11 cellular contexts compared by ENCODE assay signal in the genomic region with DNA sequence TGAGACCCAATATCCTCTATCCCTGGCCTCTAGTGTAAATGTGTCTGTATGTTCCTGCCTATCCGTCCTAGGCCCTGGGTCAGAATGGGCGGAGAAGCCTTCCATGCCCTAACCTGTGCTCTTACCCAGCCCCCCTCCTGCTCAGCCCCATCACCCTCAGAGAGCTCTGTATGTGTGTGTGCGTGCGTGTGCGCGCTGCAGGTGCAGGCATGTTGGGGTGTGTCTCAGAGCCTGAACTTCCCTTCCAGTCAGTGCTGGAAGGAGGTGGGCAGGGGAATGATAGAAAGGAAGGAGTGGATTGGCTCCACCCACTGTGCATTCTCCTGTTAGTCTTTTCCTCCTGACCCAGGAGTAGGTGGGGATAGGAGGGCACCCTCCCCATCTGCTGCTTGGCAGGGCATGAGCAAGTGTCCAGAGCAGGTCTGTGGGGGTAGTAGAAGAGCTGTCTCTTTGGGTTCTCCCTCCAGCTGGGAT. TPM values are rescaled to one million over a fixed set of nuclear protein-coding genes. Genes with fewer than 3 reads are reported as not detected.
DNase-seq lines count a peak whose midpoint lies in the region; ATAC-seq and TF ChIP-seq lines count a peak whose summit lies in the region.
"Had no signal": no experiment of that assay in that cellular context is flagged by ENCODE, and none has a peak within 500 bp of the region (broad histone marks: within the 10 kb centered on the region; RNA-seq: fewer than 3 reads in every experiment).

No MANE protein-coding gene starts in this region.

- H3K4me1 ChIP-seq in PC-3 (ENCODE audit: insufficient read depth, low read length) (peaks cover 9% of the 10 kb centered on the region; the same call in 1 of the 2 replicates), esophagus squamous epithelium (peaks cover 52 to 100% (median 57%) of the 10 kb centered on the region in 3 donors)

- peaks cover under 1% of the 10 kb centered on the region; the same call in 1 of the 2 replicates for H3K79me2 ChIP-seq in PC-3 (ENCODE audit: low read length)

- CTCF ChIA-PET in activated CD8-positive, alpha-beta memory T cell treated with anti-CD3 and anti-CD28 coated beads, Interleukin-2, amount 10 ng/mL, durations not matched to agents 7 days and 5 days (lab: Charles Lee): interaction anchor here (0.6 to 16.0 kb wide), 4 partner anchors 12 to 601 kb away, joined by 3 to 202 read pairs (median 4); partner anchors contain the start of genes LRP1 and STAT6
- CTCF ChIA-PET in PC-3 (lab: Charles Lee): no interaction called here

- no peaks in the 10 kb centered on the region for H3K9me2 ChIP-seq in PC-3 (replicated peaks; ENCODE audit: low read length)

- no peaks in the 10 kb centered on the region for H3K27me3 Mint-ChIP-seq in activated CD8-positive, alpha-beta memory T cell treated with anti-CD3 and anti-CD28 coated beads, Interleukin-2, amount 10 ng/mL, durations not matched to agents 7 days and 5 days
- H3K27me3 Mint-ChIP-seq in stimulated activated naive CD8-positive, alpha-beta T cell treated with anti-CD3 and anti-CD28 coated beads, Interleukin-15, amount 100 ng/mL, for 72 hours: no peaks in the 10 kb centered on the region
- H3K27me3 Mint-ChIP-seq: CD4-positive, CD25-positive, alpha-beta regulatory T cell had no signal

- H3K9me3 ChIP-seq in PC-3 (ENCODE audit: low read length): no peaks in the 10 kb centered on the region
- no peaks in the 10 kb centered on the region for H3K9me3 ChIP-seq in esophagus squamous epithelium

- no peak overlapping the region for H3K4me2 ChIP-seq in PC-3 (ENCODE audit: low read length)

- TF ChIP-seq CTCF in PC-3 (conservative IDR thresholded peaks at IDR 0.05; ENCODE audit: low read depth, low read length): no peak
- TF ChIP-seq CTCF in esophagus squamous epithelium (IDR thresholded peaks at IDR 0.05): no peak

- H4K20me1 ChIP-seq in PC-3 (ENCODE audit: low read length): no peaks in the 10 kb centered on the region

- H3K27me3 ChIP-seq in PC-3 (ENCODE audit: low read length): no peaks in the 10 kb centered on the region
- H3K27me3 ChIP-seq in esophagus squamous epithelium: no peaks in the 10 kb centered on the region

- H3K36me3 ChIP-seq in PC-3 (ENCODE audit: low read depth, low read length): no peaks in the 10 kb centered on the region
- peaks cover 26 to 94% (median 35%) of the 10 kb centered on the region in 3 donors for H3K36me3 ChIP-seq in esophagus squamous epithelium

- no peak overlapping the region for H2AFZ ChIP-seq in PC-3 (ENCODE audit: low read length)

- no peak for DNase-seq in activated CD8-positive, alpha-beta memory T cell treated with anti-CD3 and anti-CD28 coated beads, Interleukin-2, amount 10 ng/mL, durations not matched to agents 7 days and 5 days
- no peak for DNase-seq in activated CD8-positive, alpha-beta memory T cell treated with anti-CD3 and anti-CD28 coated beads, Interleukin-2, amount 50 U/mL, for 48 hours
- DNase-seq in PC-3: no peak
- no peak for DNase-seq in esophagus squamous epithelium (lab: John Stamatoyannopoulos, UW)
- no peak for DNase-seq in stimulated activated naive CD8-positive, alpha-beta T cell treated with anti-CD3 and anti-CD28 coated beads, Interleukin-15, amount 100 ng/mL, for 72 hours
- DNase-seq in NCI-H1092 (lab: John Stamatoyannopoulos, UW): no peak
- DNase-seq: CD4-positive, CD25-positive, alpha-beta regulatory T cell; NCI-H524 treated with DMSO at 0.1 percent for 48 hours; stimulated activated CD4-positive, alpha-beta T cell treated with anti-CD3 and anti-CD28 coated beads, Interleukin-4, amount 100 ng/mL, for 24 hours had no signal

- H3F3A ChIP-seq in PC-3 (ENCODE audit: low read length, unreplicated experiment): no peaks in the 10 kb centered on the region

- 49 to 54% methylated on average over 4 to 6 of the region's 6 CpGs for WGBS in esophagus squamous epithelium, 2 donors

- H3K27ac ChIP-seq in PC-3 (ENCODE audit: low read length) (no peak overlapping the region), esophagus squamous epithelium (peak overlapping the region; percentile 76 to 100 (median 98))

- no peaks in the 10 kb centered on the region for H3K9me3 Mint-ChIP-seq in activated CD8-positive, alpha-beta memory T cell treated with anti-CD3 and anti-CD28 coated beads, Interleukin-2, amount 10 ng/mL, durations not matched to agents 7 days and 5 days (ENCODE audit: low read depth)
- H3K9me3 Mint-ChIP-seq in stimulated activated naive CD8-positive, alpha-beta T cell treated with anti-CD3 and anti-CD28 coated beads, Interleukin-15, amount 100 ng/mL, for 72 hours: no peaks in the 10 kb centered on the region
- H3K9me3 Mint-ChIP-seq: CD4-positive, CD25-positive, alpha-beta regulatory T cell had no signal

- intact Hi-C loops in PC-3 (cut with micrococcal nuclease) (no loop called here), esophagus squamous epithelium (cut with DNase I) (no loop called here)

- no peak overlapping the region for H3K4me3 Mint-ChIP-seq in activated CD8-positive, alpha-beta memory T cell treated with anti-CD3 and anti-CD28 coated beads, Interleukin-2, amount 10 ng/mL, durations not matched to agents 7 days and 5 days
- no peak overlapping the region for H3K4me3 Mint-ChIP-seq in stimulated activated naive CD8-positive, alpha-beta T cell treated with anti-CD3 and anti-CD28 coated beads, Interleukin-15, amount 100 ng/mL, for 72 hours

- TF ChIP-seq POLR2A in esophagus squamous epithelium (IDR thresholded peaks at IDR 0.05): peak in 1 of 4 donors; percentile 7

- POLR2A ChIA-PET in PC-3 (lab: Charles Lee; ENCODE audit: unreplicated experiment): no interaction called here

- ATAC-seq in activated CD8-positive, alpha-beta memory T cell treated with anti-CD3 and anti-CD28 coated beads, Interleukin-2, amount 10 ng/mL, durations not matched to agents 7 days and 5 days: no peak
- ATAC-seq in PC-3 (peak; percentile 30), GM21825 (IDR thresholded peaks at IDR 0.05; ENCODE audit: unreplicated experiment) (no peak), GM18873 (IDR thresholded peaks at IDR 0.05; ENCODE audit: low FRiP score, unreplicated experiment) (no peak)
- no peak for ATAC-seq in stimulated activated naive CD8-positive, alpha-beta T cell treated with anti-CD3 and anti-CD28 coated beads, Interleukin-15, amount 100 ng/mL, for 72 hours

- peak overlapping the region; percentile 34 for H3K27ac Mint-ChIP-seq in activated CD8-positive, alpha-beta memory T cell treated with anti-CD3 and anti-CD28 coated beads, Interleukin-2, amount 10 ng/mL, durations not matched to agents 7 days and 5 days
- H3K27ac Mint-ChIP-seq in stimulated activated naive CD8-positive, alpha-beta T cell treated with anti-CD3 and anti-CD28 coated beads, Interleukin-15, amount 100 ng/mL, for 72 hours: peak overlapping the region; percentile 81 to 94

- H3K4me1 Mint-ChIP-seq in activated CD8-positive, alpha-beta memory T cell treated with anti-CD3 and anti-CD28 coated beads, Interleukin-2, amount 10 ng/mL, durations not matched to agents 7 days and 5 days: peaks cover 43% of the 10 kb centered on the region
- peaks cover 91% of the 10 kb centered on the region for H3K4me1 Mint-ChIP-seq in stimulated activated naive CD8-positive, alpha-beta T cell treated with anti-CD3 and anti-CD28 coated beads, Interleukin-15, amount 100 ng/mL, for 72 hours

- H3K36me3 Mint-ChIP-seq in activated CD8-positive, alpha-beta memory T cell treated with anti-CD3 and anti-CD28 coated beads, Interleukin-2, amount 10 ng/mL, durations not matched to agents 7 days and 5 days: peaks cover 4% of the 10 kb centered on the region

- H3K9ac ChIP-seq in PC-3 (ENCODE audit: low read length): no peak overlapping the region

- BruUV-seq in PC-3 (replicated peaks; lab: Mats Ljungman, UMichigan): TSS peak; percentile 35

- H3K4me3 ChIP-seq in PC-3 (ENCODE audit: low read length) (no peak overlapping the region), esophagus squamous epithelium (no peak overlapping the region)

RNA-seq across cellular contexts. Expression of gene NAB2, which starts 7.2 kb away (rescaled TPM):
- total RNA-seq in activated CD8-positive, alpha-beta memory T cell treated with anti-CD3 and anti-CD28 coated beads, Interleukin-2, amount 10 ng/mL, durations not matched to agents 7 days and 5 days: 10 to 100 TPM in 1 of 2 experiments, 1 to 10 TPM in 1; 10.0 to 31.1 TPM
- total RNA-seq in PC-3 (2014; rRNA removed) (17.4 and 20.2 TPM in 2 replicates), esophagus squamous epithelium (10 to 100 TPM in 3 of 4 donors, 1 to 10 TPM in 1; 9.1 to 25.2 (median 13.3) TPM)

RNA-seq across cellular contexts. Expression of gene STAT6, which starts 15.0 kb away (rescaled TPM):
- 100 to 1,000 TPM in 1 of 2 experiments, 10 to 100 TPM in 1; 99.1 to 104 TPM for total RNA-seq in activated CD8-positive, alpha-beta memory T cell treated with anti-CD3 and anti-CD28 coated beads, Interleukin-2, amount 10 ng/mL, durations not matched to agents 7 days and 5 days
- total RNA-seq in PC-3 (2014; rRNA removed) (20.8 and 28.4 TPM in 2 replicates), esophagus squamous epithelium (100 to 1,000 TPM in 2 of 4 donors, 10 to 100 TPM in 2; 72.7 to 138 (median 102) TPM)

RNA-seq across cellular contexts. Expression of gene NEMP1, which starts 17.5 kb away (rescaled TPM):
- total RNA-seq in activated CD8-positive, alpha-beta memory T cell treated with anti-CD3 and anti-CD28 coated beads, Interleukin-2, amount 10 ng/mL, durations not matched to agents 7 days and 5 days: 10 to 100 TPM; 60.5 to 66.1 TPM
- 16.4 and 18.3 TPM in 2 replicates for total RNA-seq in PC-3 (2014; rRNA removed)
- 1 to 10 TPM; 4.1 to 7.6 (median 6.7) TPM for total RNA-seq in esophagus squamous epithelium

RNA-seq across cellular contexts. Expression of gene LRP1, which starts 32.1 kb away (rescaled TPM):
- under 1 TPM; 0.33 to 0.85 TPM for total RNA-seq in activated CD8-positive, alpha-beta memory T cell treated with anti-CD3 and anti-CD28 coated beads, Interleukin-2, amount 10 ng/mL, durations not matched to agents 7 days and 5 days
- 14.7 and 21.8 TPM in 2 replicates for total RNA-seq in PC-3 (2014; rRNA removed)
- 100 to 1,000 TPM in 1 of 4 donors, 10 to 100 TPM in 3; 60.8 to 147 (median 81.9) TPM for total RNA-seq in esophagus squamous epithelium

RNA-seq across cellular contexts. Expression of gene MYO1A, which starts 46.2 kb away (rescaled TPM):
- total RNA-seq in activated CD8-positive, alpha-beta memory T cell treated with anti-CD3 and anti-CD28 coated beads, Interleukin-2, amount 10 ng/mL, durations not matched to agents 7 days and 5 days: 1 to 10 TPM in 1 of 2 experiments, under 1 TPM in 1; 0.82 to 1.5 TPM
- total RNA-seq in PC-3 (2014; rRNA removed): 0.17 TPM in 1 of 2 replicates, not detected in the other
- total RNA-seq in esophagus squamous epithelium: under 1 TPM in 2 of 4 donors, not detected in 2; 0.38 to 0.48 TPM
